ENCODE assay signal across 29 cellular contexts in the genomic region with DNA sequence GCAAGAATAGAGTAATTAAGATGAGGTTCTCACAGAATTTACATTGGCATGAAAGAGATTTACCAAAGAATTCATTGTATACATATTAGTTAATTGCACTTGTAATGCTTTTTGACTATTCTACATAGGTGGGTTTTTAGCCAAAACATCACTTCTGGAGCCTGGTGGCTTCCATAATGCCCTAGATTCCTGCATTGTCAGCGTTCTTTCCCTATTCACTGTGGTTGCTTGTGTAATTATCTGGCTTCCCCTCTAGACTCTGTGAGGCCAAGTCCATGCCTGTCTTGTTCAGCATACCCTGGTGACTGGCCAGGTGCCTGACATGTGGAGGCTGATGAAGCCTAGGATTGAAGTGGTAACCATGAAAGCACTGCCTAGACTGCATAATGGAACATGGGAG.
"Had no signal": no experiment of that assay in that cellular context is flagged by ENCODE, and none has a peak within 500 bp of the region (broad histone marks: within the 10 kb centered on the region; RNA-seq: fewer than 3 reads in every experiment).

No MANE protein-coding gene starts in this region.

- H3K4me1 ChIP-seq: pancreas, psoas muscle, spleen, suprapubic skin, testis, tibial artery, transverse colon, upper lobe of right lung, uterus had no signal

- H3K27me3 ChIP-seq: neutrophil, pancreas, spleen, suprapubic skin, testis, tibial artery, transverse colon, upper lobe of right lung, uterus had no signal

- ATAC-seq: naive thymus-derived CD8-positive, alpha-beta T cell; natural killer cell treated with Interleukin-12 subunit alpha and Interleukin-12 subunit beta and Interleukin-15 and Interleukin-18, amount 100 ng/mL, for 72 hours; pancreas; psoas muscle; right cardiac atrium; sciatic nerve; stimulated activated memory B cell treated with anti-CD40 and anti-IgM and Interleukin-4, amounts not matched to agents 10 μg/mL and 1 μg/mL and 100 μg/mL, for 72 hours; stimulated activated naive CD8-positive, alpha-beta T cell treated with anti-CD3 and anti-CD28 coated beads, Interleukin-15, amount 100 ng/mL, for 72 hours; stimulated activated naive CD8-positive, alpha-beta T cell treated with anti-CD3 and anti-CD28 coated beads, Interleukin-15, Interleukin-2, amounts not matched to agents 100 U/mL and 50 U/mL, for 24 hours; upper lobe of right lung had no signal

- H3K9me3 ChIP-seq: neutrophil, pancreas, psoas muscle, spleen, suprapubic skin, testis, tibial artery, transverse colon, upper lobe of right lung, uterus had no signal

- H3K4me2 ChIP-seq: smooth muscle cell had no signal

- H3K36me3 ChIP-seq: uterus had no signal

- FAIRE-seq: pancreas had no signal

- H3K4me3 ChIP-seq: pancreas, psoas muscle, skin epidermis, smooth muscle cell, spleen, suprapubic skin, testis, tibial artery, transverse colon, upper lobe of right lung, uterus had no signal

- H3K27ac ChIP-seq: neutrophil, pancreas, psoas muscle, skin epidermis, spleen, suprapubic skin, testis, tibial artery, transverse colon, upper lobe of right lung, uterus had no signal

- DNase-seq: naive thymus-derived CD8-positive, alpha-beta T cell; nephron progenitor cell; nucleus accumbens; pancreas; posterior cingulate gyrus; psoas muscle; right cardiac atrium; spleen; stimulated activated CD4-positive, alpha-beta T cell treated with anti-CD3 and anti-CD28 coated beads, Interleukin-12 subunit alpha, Interleukin-12 subunit beta, amount 100 ng/mL, for 4 hours; stimulated activated CD4-positive, alpha-beta T cell treated with anti-CD3 and anti-CD28 coated beads, Interleukin-1b, Interleukin-23, amount 100 ng/mL, for 48 hours; stimulated activated CD4-positive, alpha-beta T cell treated with anti-CD3 and anti-CD28 coated beads, Interleukin-4, amount 100 ng/mL, for 1 hour; stimulated activated CD4-positive, alpha-beta T cell treated with anti-CD3 and anti-CD28 coated beads, Interleukin-4, amount 100 ng/mL, for 4 hours; stimulated activated CD8-positive, alpha-beta memory T cell treated with anti-CD3 and anti-CD28 coated beads, Interleukin-4, amount 100 ng/mL, for 48 hours; stimulated activated naive CD4-positive, alpha-beta T cell; stimulated activated naive CD8-positive, alpha-beta T cell treated with anti-CD3 and anti-CD28 coated beads, Interleukin-15, amount 100 ng/mL, for 72 hours; stimulated activated naive CD8-positive, alpha-beta T cell treated with anti-CD3 and anti-CD28 coated beads, Interleukin-15, Interleukin-2, amounts not matched to agents 100 U/mL and 50 U/mL, for 24 hours; substantia nigra; testis; tibial artery; transverse colon; upper lobe of right lung; uterus had no signal
